In the genomic region with DNA sequence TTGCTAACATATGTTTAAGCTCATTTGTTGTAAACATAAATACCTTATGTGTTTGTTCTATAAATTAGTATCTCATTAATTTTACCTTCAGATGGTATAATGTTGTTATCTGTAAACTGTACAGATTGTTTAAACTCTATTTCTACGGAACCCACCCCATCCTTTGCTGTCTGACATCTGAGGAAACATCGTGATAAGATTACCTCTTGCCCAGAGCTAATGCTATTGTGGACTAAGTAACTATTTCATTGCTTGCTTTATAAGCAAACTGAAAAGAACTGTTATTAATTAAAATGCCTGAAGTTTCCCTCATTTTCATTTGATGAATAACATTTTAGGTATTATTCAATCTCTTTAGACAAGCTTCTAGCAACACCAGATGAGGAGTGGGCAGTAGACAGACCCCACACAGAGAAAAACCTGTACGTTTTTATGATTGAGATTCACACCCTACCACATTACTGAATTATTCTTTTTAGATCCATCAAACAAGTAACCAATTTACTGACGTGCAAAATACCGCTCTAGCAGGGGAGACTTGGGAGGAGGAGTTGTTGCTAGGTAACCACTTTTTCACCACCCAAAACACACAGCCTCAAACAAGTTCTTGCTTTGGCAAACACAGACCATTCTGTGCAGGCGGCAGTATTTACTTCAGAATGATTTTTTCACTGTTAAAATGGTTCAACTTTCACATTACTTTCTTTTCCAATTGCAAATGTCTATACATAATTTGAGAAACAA, we compare ENCODE assay signal across 8 cellular contexts. TPM values are rescaled to one million over a fixed set of nuclear protein-coding genes. Genes with fewer than 3 reads are reported as not detected.
DNase-seq lines count a peak whose midpoint lies in the region; ATAC-seq and TF ChIP-seq lines count a peak whose summit lies in the region.

No MANE protein-coding gene starts in this region.

- BruUV-seq in OCI-LY7 (replicated peaks; lab: Mats Ljungman, UMichigan), result no TSS peak

- in situ Hi-C loops in KBM-7 (cut with MboI; ENCODE audit: low pct_unique_long_range_greater_than_20kb, low sequenced_read_pairs), result no loop called here

- H3K27ac ChIP-seq in OCI-LY7 (ENCODE audit: low read depth, low read length, poor library complexity, severe bottlenecking), result no peak overlapping the region
- no peak overlapping the region for H3K27ac ChIP-seq in upper lobe of right lung

- CTCF ChIA-PET in OCI-LY7 (lab: Charles Lee; ENCODE audit: unreplicated experiment), result no interaction called here

- DNase-seq in KBM-7 (peak; percentile 33), OCI-LY7 (ENCODE audit: low spot score) (peak; percentile 5), kidney epithelial cell (ENCODE audit: low read depth) (peak; percentile 10), GDM1 (lab: John Stamatoyannopoulos, UW) (no peak), upper lobe of right lung (no peak), left colon (no peak)

- H3K4me3 ChIP-seq in OCI-LY7 (ENCODE audit: low read depth, low read length, poor library complexity, severe bottlenecking), result no peak overlapping the region
- H3K4me3 ChIP-seq in kidney epithelial cell (ENCODE audit: low read depth, low read length), result no peak overlapping the region
- H3K4me3 ChIP-seq in upper lobe of right lung, result no peak overlapping the region

- ATAC-seq in GM18502 (IDR thresholded peaks at IDR 0.05; ENCODE audit: poor library complexity, unreplicated experiment), result peak; percentile 80
- ATAC-seq in HG02623 (IDR thresholded peaks at IDR 0.05; ENCODE audit: unreplicated experiment), result no peak
- no peak for ATAC-seq in upper lobe of right lung
- no peak for ATAC-seq in left colon

- H3K9me3 ChIP-seq in OCI-LY7 (ENCODE audit: low read length) (no peaks in the 10 kb centered on the region), upper lobe of right lung (no peaks in the 10 kb centered on the region)

- H3K4me1 ChIP-seq in OCI-LY7 (ENCODE audit: insufficient read depth, low read length, poor library complexity, severe bottlenecking) (no peaks in the 10 kb centered on the region), upper lobe of right lung (no peaks in the 10 kb centered on the region)

- POLR2A ChIA-PET in OCI-LY7 (lab: Charles Lee), result no interaction called here

- no peaks in the 10 kb centered on the region for H4K20me1 ChIP-seq in OCI-LY7 (ENCODE audit: insufficient read depth, low read length)

- intact Hi-C loops in OCI-LY7 (cut with micrococcal nuclease; ENCODE audit: unreplicated experiment) (loop anchor here (10.0 kb wide), 1 partner anchor 684 kb away; no protein-coding TSS in a partner anchor), upper lobe of right lung (cut with DNase I) (no loop called here), left colon (cut with DNase I, micrococcal nuclease) (loop anchor here in 1 of 2 donors (10.0 kb wide), 1 partner anchor 984 kb away; no protein-coding TSS in a partner anchor)

- H3K36me3 ChIP-seq in OCI-LY7 (ENCODE audit: insufficient read depth, low read length), result no peaks in the 10 kb centered on the region
- no peaks in the 10 kb centered on the region for H3K36me3 ChIP-seq in kidney epithelial cell (ENCODE audit: control insufficient read depth, insufficient read depth, low read length)
- H3K36me3 ChIP-seq in upper lobe of right lung, result no peaks in the 10 kb centered on the region

- H3K9me2 ChIP-seq in OCI-LY7 (ENCODE audit: insufficient read depth, low read length), result no peaks in the 10 kb centered on the region

- H3K27me3 ChIP-seq in kidney epithelial cell (ENCODE audit: control insufficient read depth, insufficient read depth, low read length), result peaks cover 6% of the 10 kb centered on the region
- H3K27me3 ChIP-seq in upper lobe of right lung, result no peaks in the 10 kb centered on the region

- H2AFZ ChIP-seq in OCI-LY7 (ENCODE audit: low read length), result no peak overlapping the region

- no peaks in the 10 kb centered on the region for H3K79me2 ChIP-seq in OCI-LY7 (ENCODE audit: insufficient read depth, low read depth, low read length)

- TF ChIP-seq CTCF in OCI-LY7 (conservative IDR thresholded peaks at IDR 0.05; ENCODE audit: low read length) (no peak), kidney epithelial cell (IDR thresholded peaks at IDR 0.05; ENCODE audit: insufficient read depth, low read length, poor library complexity, severe bottlenecking) (no peak), upper lobe of right lung (IDR thresholded peaks at IDR 0.05) (no peak)

- no peak overlapping the region for H3K4me2 ChIP-seq in OCI-LY7 (ENCODE audit: low read length)

RNA-seq across cellular contexts. Expression of gene SYT4, which starts 1.9 kb away (rescaled TPM):
- not detected in 2 replicates for total RNA-seq in OCI-LY7 (2014; rRNA removed; shearing (Covaris generic))
- total RNA-seq in OCI-LY7 (2022), result not detected in 2 replicates
- total RNA-seq in kidney epithelial cell, result 0.27 TPM in 1 of 2 replicates, not detected in the other
- total RNA-seq in upper lobe of right lung, result 1.1 TPM
- total RNA-seq in left colon, result under 1 TPM; 0.46 to 0.75 TPM

Comparison
In these comparisons a context has a peak if more than half of its experiments do, and no peak if none do; other contexts are left out.
1. DNase-seq: peak in KBM-7 (single experiment), OCI-LY7 (single experiment) and kidney epithelial cell (single experiment); none in GDM1 (single experiment), upper lobe of right lung (single experiment) and left colon (0 of 2).